ENCODE assay signal across 16 cellular contexts in the genomic region with DNA sequence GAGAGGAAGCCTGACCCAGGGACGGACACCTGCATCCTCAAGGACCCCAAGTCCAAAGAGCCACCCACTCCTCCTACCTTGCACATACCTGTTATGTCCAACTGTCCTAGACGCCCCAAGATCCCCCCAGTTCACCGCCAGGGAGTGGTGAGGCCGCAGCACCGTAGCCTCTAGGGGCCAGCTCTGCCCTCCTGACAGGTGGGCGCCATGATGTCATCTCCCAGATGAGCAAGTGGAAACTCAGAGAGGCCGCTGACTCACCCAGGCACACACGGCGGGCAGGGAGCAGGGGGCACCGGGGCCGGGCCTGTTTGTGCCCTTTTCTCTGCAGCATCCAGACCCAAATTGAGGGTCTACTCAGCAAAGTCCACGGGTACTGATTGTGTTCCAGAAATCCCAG.
"Had no signal": no experiment of that assay in that cellular context is flagged by ENCODE, and none has a peak within 500 bp of the region (broad histone marks: within the 10 kb centered on the region; RNA-seq: fewer than 3 reads in every experiment).

No MANE protein-coding gene starts in this region.

- H3K36me3 ChIP-seq: adrenal gland, esophagus squamous epithelium, transverse colon had no signal

- H3K4me1 ChIP-seq: adrenal gland, transverse colon had no signal

- ATAC-seq: activated CD8-positive, alpha-beta T cell treated with anti-CD3 and anti-CD28 coated beads for 36 hours; activated T-cell treated with anti-CD3 and anti-CD28 coated beads, Interleukin-2, amount 50 U/mL, for 4 hours; WTC11 had no signal

- H3K4me3 ChIP-seq: adrenal gland, coronary artery, esophagus squamous epithelium, skin epidermis, transverse colon had no signal

- H3K9me3 ChIP-seq: adrenal gland, esophagus squamous epithelium, transverse colon had no signal

- DNase-seq: activated CD4-positive, alpha-beta T cell treated with anti-CD3 and anti-CD28 coated beads for 4 hours; activated CD8-positive, alpha-beta T cell treated with anti-CD3 and anti-CD28 coated beads for 36 hours; activated effector memory CD4-positive, alpha-beta T cell treated with anti-CD3 and anti-CD28 coated beads, Interleukin-2, amount 50 U/mL, for 16 hours; activated T-cell treated with anti-CD3 and anti-CD28 coated beads, Interleukin-2, amount 50 U/mL, for 4 hours; central memory CD4-positive, alpha-beta T cell; esophagus squamous epithelium; nephron progenitor cell; stimulated activated CD4-positive, alpha-beta T cell treated with anti-CD3 and anti-CD28 coated beads, Interleukin-4, amount 100 ng/mL, for 24 hours; stimulated activated CD8-positive, alpha-beta memory T cell treated with anti-CD3 and anti-CD28 coated beads, Interleukin-4, amount 100 ng/mL, for 48 hours; stimulated activated naive CD4-positive, alpha-beta T cell treated with Interleukin-2 at 50 U/mL for 16 hours; T-helper 2 cell; transverse colon had no signal

- H3K27me3 ChIP-seq: adrenal gland had no signal

- H3K27ac ChIP-seq: adrenal gland, coronary artery, esophagus squamous epithelium, skin epidermis, transverse colon had no signal
